19 cellular contexts compared by ENCODE assay signal in genomic region chr17:74045608-74046007, GRCh38.
A peak's percentile ranks its signal among the peaks of the same experiment; 100 is the strongest.
DNase-seq lines count a peak whose midpoint lies in the region.
"Had no signal": no experiment of that assay in that cellular context is flagged by ENCODE, and none has a peak within 500 bp of the region (broad histone marks: within the 10 kb centered on the region; RNA-seq: fewer than 3 reads in every experiment).

No MANE protein-coding gene starts in this region.

- DNase-seq in NCI-H2196 (lab: John Stamatoyannopoulos, UW; ENCODE audit: unreplicated experiment) (peak; percentile 71), NCI-H2196 treated with DMSO at 0.1 percent for 48 hours (lab: John Stamatoyannopoulos, UW; ENCODE audit: unreplicated experiment) (no peak), HuH-7.5 (ENCODE audit: low spot score) (peak; percentile 20), SHP77 (lab: John Stamatoyannopoulos, UW) (peak; percentile 37 to 84), left kidney (ENCODE audit: low read depth, low spot score) (peak; percentile 55), inferior parietal cortex (ENCODE audit: extremely low spot score) (no peak), AG08395 (ENCODE audit: low spot score) (no peak), SKM-1 treated with dmso at 0.1 percent for 144 hours (lab: John Stamatoyannopoulos, UW; ENCODE audit: unreplicated experiment) (no peak)
- DNase-seq: activated naive CD4-positive, alpha-beta T cell treated with anti-CD3 and anti-CD28 coated beads, Interleukin-2, amount 50 U/mL, for 16 hours; anterior cingulate cortex; BE2C; caudate nucleus; dorsolateral prefrontal cortex; foreskin fibroblast; GDM1; hypothalamus; kidney glomerular epithelial cell; NCI-H774; stimulated activated CD8-positive, alpha-beta memory T cell treated with anti-CD3 and anti-CD28 coated beads, Interleukin-4, amount 100 ng/mL, for 48 hours had no signal

Comparison
In these comparisons a context has a peak if more than half of its experiments do, and no peak if none do; other contexts are left out.
1. DNase-seq: peak in NCI-H2196 (single experiment), HuH-7.5 (single experiment), SHP77 (2 of 2) and left kidney (single experiment); none in NCI-H2196 treated with DMSO at 0.1 percent for 48 hours (single experiment), inferior parietal cortex (single experiment), AG08395 (single experiment) and SKM-1 treated with dmso at 0.1 percent for 144 hours (single experiment).